Comparison of ENCODE assay signal across 11 cellular contexts in the genomic region with DNA sequence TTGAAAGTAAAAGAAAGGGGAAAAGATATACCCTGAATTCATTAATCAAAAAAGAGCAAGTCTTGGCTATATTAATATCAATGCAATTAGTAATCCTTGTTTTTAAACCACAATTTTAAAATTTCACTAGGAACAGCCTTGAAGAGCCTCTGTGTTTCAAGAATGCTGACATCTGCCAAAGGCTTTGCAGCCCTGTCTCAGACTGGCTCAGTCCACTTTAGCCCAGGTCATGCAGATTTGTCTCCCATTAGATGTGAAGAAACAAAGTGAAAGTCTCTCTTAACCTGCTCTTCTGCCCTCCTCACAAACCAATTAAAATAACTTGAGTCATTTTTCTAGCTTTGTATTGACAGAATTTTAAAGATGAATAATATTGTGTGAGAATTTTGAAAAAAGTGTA.
"Had no signal": no experiment of that assay in that cellular context is flagged by ENCODE, and none has a peak within 500 bp of the region (broad histone marks: within the 10 kb centered on the region; RNA-seq: fewer than 3 reads in every experiment).

No MANE protein-coding gene starts in this region.

- DNase-seq: activated CD4-positive, alpha-beta T cell treated with anti-CD3 and anti-CD28 coated beads for 36 hours; activated CD8-positive, alpha-beta memory T cell treated with anti-CD3 and anti-CD28 coated beads for 24 hours; activated effector memory CD4-positive, alpha-beta T cell treated with anti-CD3 and anti-CD28 coated beads, Interleukin-2, amount 50 U/mL, for 16 hours; endodermal cell; hippocampal formation; mucosa of descending colon; ovary; stimulated activated CD4-positive, alpha-beta T cell treated with anti-CD3 and anti-CD28 coated beads, Interleukin-4, amount 100 ng/mL, for 24 hours; WERI-Rb-1 had no signal

- H3K27ac ChIP-seq: ovary, WERI-Rb-1 had no signal

- H3K36me3 ChIP-seq: ovary, WERI-Rb-1 had no signal

- H3K36me3 Mint-ChIP-seq: activated naive CD8-positive, alpha-beta T cell had no signal

- ATAC-seq: activated CD4-positive, alpha-beta T cell treated with anti-CD3 and anti-CD28 coated beads for 36 hours; mucosa of descending colon had no signal

- H3K27me3 Mint-ChIP-seq: activated CD4-positive, alpha-beta T cell treated with anti-CD3 and anti-CD28 coated beads for 36 hours had no signal

- H3K4me3 Mint-ChIP-seq: activated CD4-positive, alpha-beta T cell treated with anti-CD3 and anti-CD28 coated beads for 36 hours; activated naive CD8-positive, alpha-beta T cell; endodermal cell had no signal

- H3K4me1 Mint-ChIP-seq: endodermal cell had no signal

- H3K9me3 ChIP-seq: mucosa of descending colon, ovary had no signal

- H3K4me3 ChIP-seq: lung, mucosa of descending colon, ovary had no signal

- H3K27me3 ChIP-seq: ovary had no signal

- H3K27ac Mint-ChIP-seq: activated CD4-positive, alpha-beta T cell treated with anti-CD3 and anti-CD28 coated beads for 36 hours; activated naive CD8-positive, alpha-beta T cell; endodermal cell had no signal

- H3K9me3 Mint-ChIP-seq: endodermal cell had no signal
